Comparison of ENCODE assay signal across 17 cellular contexts in the genomic region with DNA sequence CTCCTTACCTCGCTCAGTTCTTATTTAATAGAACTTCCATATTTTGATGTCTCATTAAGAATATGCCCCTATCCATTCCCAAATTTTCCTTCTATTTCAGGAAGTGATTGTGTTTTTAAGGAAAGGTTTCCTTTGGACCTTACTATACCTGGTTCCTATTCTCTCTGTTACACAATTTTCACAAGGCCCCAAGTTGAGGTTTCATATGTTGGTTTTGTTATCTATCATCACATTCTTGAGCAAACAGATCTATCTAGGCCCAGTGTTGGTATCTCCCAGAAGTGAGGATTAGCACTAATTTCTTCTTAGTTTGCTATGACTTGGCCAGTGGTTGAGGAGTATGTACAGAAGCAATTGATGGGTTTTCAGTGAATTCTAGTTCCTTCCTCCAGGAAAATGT. TPM values are rescaled to one million over a fixed set of nuclear protein-coding genes. Genes with fewer than 3 reads are reported as not detected.
DNase-seq lines count a peak whose midpoint lies in the region; ATAC-seq, FAIRE-seq and TF ChIP-seq lines count a peak whose summit lies in the region.
"Had no signal": no experiment of that assay in that cellular context is flagged by ENCODE, and none has a peak within 500 bp of the region (broad histone marks: within the 10 kb centered on the region; RNA-seq: fewer than 3 reads in every experiment).

No MANE protein-coding gene starts in this region.

- peaks cover 38% of the 10 kb centered on the region for H3K4me1 ChIP-seq in HepG2 (ENCODE audit: insufficient read depth, low read length)

- H3K4me2 ChIP-seq in HepG2 (ENCODE audit: low read depth, low read length): no peak overlapping the region

- BruUV-seq in HepG2 (replicated peaks; lab: Mats Ljungman, UMichigan): no TSS peak

- intact Hi-C loops in HepG2 (cut with micrococcal nuclease; ENCODE audit: unreplicated experiment): loop anchor here (5.0 to 10.0 kb wide), 2 partner anchors 85 to 627 kb away; no protein-coding TSS in a partner anchor

- no peak for TF ChIP-seq RAD21 in HepG2 (CRISPR knock-in tag; IDR thresholded peaks at IDR 0.05)

- TF ChIP-seq CTCF in GM12864 (IDR thresholded peaks at IDR 0.05; ENCODE audit: low read depth, low read length, missing control alignments) (no peak), HepG2 (CRISPR knock-in tag; IDR thresholded peaks at IDR 0.05) (no peak)

- no peaks in the 10 kb centered on the region for H3K79me2 ChIP-seq in HepG2 (ENCODE audit: insufficient read depth, low read length)

- H3K27me3 Mint-ChIP-seq in activated CD8-positive, alpha-beta T cell treated with anti-CD3 and anti-CD28 coated beads, Interleukin-2, amount 10 ng/mL, durations not matched to agents 7 days and 5 days (ENCODE audit: low read depth): no peaks in the 10 kb centered on the region

- H3K9me3 ChIP-seq in HepG2 (ENCODE audit: low read length): no peaks in the 10 kb centered on the region
- H3K9me3 ChIP-seq: mucosa of descending colon had no signal

- DNase-seq in GM12864 (ENCODE audit: low read depth) (peak; percentile 58), HuH-7.5 (ENCODE audit: low spot score) (no peak), NCI-H2196 treated with DMSO at 0.1 percent for 48 hours (lab: John Stamatoyannopoulos, UW; ENCODE audit: unreplicated experiment) (no peak), AG20443 (ENCODE audit: low spot score) (no peak), HepG2 (ENCODE audit: low spot score) (no peak)
- no peak for DNase-seq in activated CD8-positive, alpha-beta T cell treated with anti-CD3 and anti-CD28 coated beads, Interleukin-2, amount 10 ng/mL, durations not matched to agents 7 days and 5 days
- DNase-seq: amniotic stem cell; dermis blood vessel endothelial cell; HFFc6; immature natural killer cell; mucosa of descending colon; NCI-H1417 treated with DMSO at 0.1 percent for 48 hours; posterior cingulate gyrus; stimulated activated CD4-positive, alpha-beta T cell treated with anti-CD3 and anti-CD28 coated beads, Interleukin-15, amount 100 ng/mL, for 24 hours; SW 1271 had no signal

- TF ChIP-seq EP300 in HepG2 (IDR thresholded peaks at IDR 0.05; ENCODE audit: low read depth in 2 of 2, low read length in 2 of 2) (no peak), HepG2 (CRISPR knock-in tag; IDR thresholded peaks at IDR 0.05; ENCODE audit: borderline replicate concordance) (no peak)

- peak overlapping the region; percentile 13 for H3K27ac Mint-ChIP-seq in activated CD8-positive, alpha-beta T cell treated with anti-CD3 and anti-CD28 coated beads, Interleukin-2, amount 10 ng/mL, durations not matched to agents 7 days and 5 days
- H3K27ac Mint-ChIP-seq: HFFc6, immature natural killer cell had no signal

- H3K4me3 ChIP-seq in GM12864 (ENCODE audit: low read depth, low read length) (no peak overlapping the region), HepG2 (replicated peaks in 1 of 3; ENCODE audit: insufficient read depth in 1 of 3, low read depth in 2 of 3, low read length in 3 of 3) (no peak overlapping the region)
- H3K4me3 ChIP-seq: mucosa of descending colon had no signal

- no peak for FAIRE-seq in HepG2 (lab: Jason Lieb, UNC)

- no peaks in the 10 kb centered on the region for H4K20me1 ChIP-seq in HepG2 (ENCODE audit: insufficient read depth, low read length)

- no peaks in the 10 kb centered on the region for H3K9me3 Mint-ChIP-seq in activated CD8-positive, alpha-beta T cell treated with anti-CD3 and anti-CD28 coated beads, Interleukin-2, amount 10 ng/mL, durations not matched to agents 7 days and 5 days (ENCODE audit: insufficient read depth)
- H3K9me3 Mint-ChIP-seq: HFFc6, immature natural killer cell had no signal

- POLR2A ChIA-PET in activated CD8-positive, alpha-beta T cell treated with anti-CD3 and anti-CD28 coated beads, Interleukin-2, amount 10 ng/mL, durations not matched to agents 7 days and 5 days (lab: Charles Lee): interaction anchor here (0.6 to 2.9 kb wide), 4 partner anchors 13 to 329 kb away, joined by 3 to 7 read pairs (median 6); partner anchors contain the start of genes ALG2 and SEC61B
- POLR2A ChIA-PET in HepG2 (lab: Yijun Ruan, JAX): no interaction called here

- H3K4me1 Mint-ChIP-seq in activated CD8-positive, alpha-beta T cell treated with anti-CD3 and anti-CD28 coated beads, Interleukin-2, amount 10 ng/mL, durations not matched to agents 7 days and 5 days (ENCODE audit: low read depth): peaks cover 65% of the 10 kb centered on the region

- H3K27ac ChIP-seq in HepG2 (ENCODE audit: extremely low read length, insufficient read depth, low read length): no peak overlapping the region

- CTCF ChIA-PET in activated CD8-positive, alpha-beta T cell treated with anti-CD3 and anti-CD28 coated beads, Interleukin-2, amount 10 ng/mL, durations not matched to agents 7 days and 5 days (lab: Charles Lee): interaction anchor here (0.6 to 9.2 kb wide), 2 partner anchors 16 to 167 kb away, joined by 4 to 115 read pairs; no protein-coding TSS in a partner anchor
- CTCF ChIA-PET in HepG2 (lab: Yijun Ruan, JAX; ENCODE audit: low intra/inter-chr PET ratio, low total read pairs): no interaction called here

- no peak overlapping the region for H3K4me3 Mint-ChIP-seq in activated CD8-positive, alpha-beta T cell treated with anti-CD3 and anti-CD28 coated beads, Interleukin-2, amount 10 ng/mL, durations not matched to agents 7 days and 5 days
- H3K4me3 Mint-ChIP-seq: HFFc6, immature natural killer cell had no signal

- peak; percentile 40 for ATAC-seq in GM18907 (IDR thresholded peaks at IDR 0.05; ENCODE audit: unreplicated experiment)
- peak; percentile 62 for ATAC-seq in HG02885 (IDR thresholded peaks at IDR 0.05; ENCODE audit: poor library complexity, unreplicated experiment)
- ATAC-seq in activated CD8-positive, alpha-beta T cell treated with anti-CD3 and anti-CD28 coated beads, Interleukin-2, amount 10 ng/mL, durations not matched to agents 7 days and 5 days: peak; percentile 38
- ATAC-seq in HepG2: no peak
- ATAC-seq: mucosa of descending colon had no signal

- in situ Hi-C loops in HepG2 (cut with HindIII; ENCODE audit: extremely low pct_ligation_motif_present, low pct_unique_long_range_greater_than_20kb): loop anchor here (10.0 to 25.0 kb wide), 2 partner anchors 625 to 832 kb away; no protein-coding TSS in a partner anchor

- H3K9ac ChIP-seq in HepG2 (ENCODE audit: insufficient read depth, low read depth, low read length): no peak overlapping the region

- no peaks in the 10 kb centered on the region for H3K36me3 ChIP-seq in HepG2 (replicated peaks in 1 of 2; ENCODE audit: control insufficient read depth in 1 of 2, insufficient read depth in 2 of 2, low read length in 2 of 2)

- TF ChIP-seq POLR2A in HepG2 (IDR thresholded peaks at IDR 0.05; ENCODE audit: insufficient read depth in 1 of 2, low read depth in 2 of 2, low read length in 2 of 2): no peak

- whole genome bisulfite sequencing in HepG2 (ENCODE audit: low lambda C conversion rate): 55% methylated on average over 1 of the region's 1 CpG

- H3K27me3 ChIP-seq in HepG2 (ENCODE audit: control insufficient read depth in 1 of 2, insufficient read depth in 2 of 2, low read length in 2 of 2): peaks cover 0 to 16% of the 10 kb centered on the region in 2 experiments; a peak in 2 of 5 replicates

- no peak overlapping the region for H2AFZ ChIP-seq in HepG2 (ENCODE audit: low read length)

- H3K36me3 Mint-ChIP-seq in activated CD8-positive, alpha-beta T cell treated with anti-CD3 and anti-CD28 coated beads, Interleukin-2, amount 10 ng/mL, durations not matched to agents 7 days and 5 days (ENCODE audit: low read depth): no peaks in the 10 kb centered on the region
- H3K36me3 Mint-ChIP-seq: immature natural killer cell had no signal

RNA-seq across cellular contexts. Expression of gene ALG2, which starts 41.5 kb away (rescaled TPM):
- total RNA-seq in activated CD8-positive, alpha-beta T cell treated with anti-CD3 and anti-CD28 coated beads, Interleukin-2, amount 10 ng/mL, durations not matched to agents 7 days and 5 days: 10 to 100 TPM; 19.9 to 22.0 TPM
- 29.2 and 46.2 TPM in 2 replicates for total RNA-seq in HepG2 (2016; rRNA removed; fragmentation: Illumina TruSeq; extraction: Trizol)
- 6.4 and 6.9 TPM in 2 replicates for total RNA-seq in HepG2 (2016; cell fraction: cytosol; rRNA removed; fragmentation: Illumina TruSeq; extraction: Trizol; ENCODE audit: low read depth)
- 28.0 and 48.2 TPM in 2 replicates for total RNA-seq in HepG2 (2016; cell fraction: insoluble cytoplasmic fraction; rRNA removed; fragmentation: Illumina TruSeq; extraction: Trizol)
- 16.8 and 17.5 TPM in 2 replicates for total RNA-seq in HepG2 (2016; cell fraction: membrane; rRNA removed; fragmentation: Illumina TruSeq; extraction: Trizol)
- total RNA-seq in HepG2 (2016; cell fraction: nucleus; rRNA removed; fragmentation: Illumina TruSeq; extraction: Trizol): 41.5 and 45.3 TPM in 2 replicates
- 49.0 and 53.0 TPM in 2 replicates for polyA plus RNA-seq in HepG2 (2011; rRNA removed)
- polyA plus RNA-seq in HepG2 (2011; cell fraction: cytosol; rRNA removed): 35.5 and 46.0 TPM in 2 replicates
- 30.4 and 38.4 TPM in 2 replicates for polyA plus RNA-seq in HepG2 (2011; cell fraction: nucleus; rRNA removed)
- 38.0 and 38.4 TPM in 2 replicates for polyA plus RNA-seq in HepG2 (2012)
- polyA plus RNA-seq in HepG2 (2016; cell fraction: cytosol; fragmentation: Illumina TruSeq; extraction: Trizol; ENCODE audit: low read depth): 5.3 TPM in 2 replicates
- 35.8 and 36.9 TPM in 2 replicates for polyA plus RNA-seq in HepG2 (2016; cell fraction: insoluble cytoplasmic fraction; fragmentation: Illumina TruSeq; extraction: Trizol; ENCODE audit: low read depth)
- polyA plus RNA-seq in HepG2 (2016; cell fraction: membrane; fragmentation: Illumina TruSeq; extraction: Trizol; ENCODE audit: low read depth): 14.4 and 14.5 TPM in 2 replicates
- 70.1 and 79.7 TPM in 2 replicates for polyA plus RNA-seq in HepG2 (2016; cell fraction: nucleus; fragmentation: Illumina TruSeq; extraction: Trizol; ENCODE audit: insufficient read depth, low read depth)
- polyA minus RNA-seq in HepG2 (2011; rRNA and poly(A)+ RNA removed; ENCODE audit: low replicate concordance): 29.6 and 56.1 TPM in 2 replicates
- 20.9 and 26.8 TPM in 2 replicates for polyA minus RNA-seq in HepG2 (2011; cell fraction: cytosol; rRNA and poly(A)+ RNA removed)
- 54.7 and 63.2 TPM in 2 replicates for polyA minus RNA-seq in HepG2 (2011; cell fraction: nucleus; rRNA and poly(A)+ RNA removed)

RNA-seq across cellular contexts. Expression of gene SEC61B, which starts 41.9 kb away (rescaled TPM):
- 100 to 1,000 TPM; 122 to 124 TPM for total RNA-seq in activated CD8-positive, alpha-beta T cell treated with anti-CD3 and anti-CD28 coated beads, Interleukin-2, amount 10 ng/mL, durations not matched to agents 7 days and 5 days
- total RNA-seq in HepG2 (2016; rRNA removed; fragmentation: Illumina TruSeq; extraction: Trizol): 368 and 479 TPM in 2 replicates
- 129 and 141 TPM in 2 replicates for total RNA-seq in HepG2 (2016; cell fraction: cytosol; rRNA removed; fragmentation: Illumina TruSeq; extraction: Trizol; ENCODE audit: low read depth)
- 367 and 512 TPM in 2 replicates for total RNA-seq in HepG2 (2016; cell fraction: insoluble cytoplasmic fraction; rRNA removed; fragmentation: Illumina TruSeq; extraction: Trizol)
- 169 and 170 TPM in 2 replicates for total RNA-seq in HepG2 (2016; cell fraction: membrane; rRNA removed; fragmentation: Illumina TruSeq; extraction: Trizol)
- total RNA-seq in HepG2 (2016; cell fraction: nucleus; rRNA removed; fragmentation: Illumina TruSeq; extraction: Trizol): 168 and 172 TPM in 2 replicates
- 181 and 191 TPM in 2 replicates for polyA plus RNA-seq in HepG2 (2011; rRNA removed)
- 239 and 297 TPM in 2 replicates for polyA plus RNA-seq in HepG2 (2011; cell fraction: cytosol; rRNA removed)
- 67.2 TPM in 2 replicates for polyA plus RNA-seq in HepG2 (2011; cell fraction: nucleus; rRNA removed)
- polyA plus RNA-seq in HepG2 (2012): 182 and 211 TPM in 2 replicates
- 147 and 170 TPM in 2 replicates for polyA plus RNA-seq in HepG2 (2016; cell fraction: cytosol; fragmentation: Illumina TruSeq; extraction: Trizol; ENCODE audit: low read depth)
- 551 and 632 TPM in 2 replicates for polyA plus RNA-seq in HepG2 (2016; cell fraction: insoluble cytoplasmic fraction; fragmentation: Illumina TruSeq; extraction: Trizol; ENCODE audit: low read depth)
- 177 and 191 TPM in 2 replicates for polyA plus RNA-seq in HepG2 (2016; cell fraction: membrane; fragmentation: Illumina TruSeq; extraction: Trizol; ENCODE audit: low read depth)
- polyA plus RNA-seq in HepG2 (2016; cell fraction: nucleus; fragmentation: Illumina TruSeq; extraction: Trizol; ENCODE audit: insufficient read depth, low read depth): 294 and 304 TPM in 2 replicates
- polyA minus RNA-seq in HepG2 (2011; rRNA and poly(A)+ RNA removed; ENCODE audit: low replicate concordance): 44.6 and 51.8 TPM in 2 replicates
- 25.1 and 28.1 TPM in 2 replicates for polyA minus RNA-seq in HepG2 (2011; cell fraction: cytosol; rRNA and poly(A)+ RNA removed)
- 58.8 and 62.8 TPM in 2 replicates for polyA minus RNA-seq in HepG2 (2011; cell fraction: nucleus; rRNA and poly(A)+ RNA removed)
